Comparison of ENCODE assay signal across 9 cellular contexts in the genomic region with DNA sequence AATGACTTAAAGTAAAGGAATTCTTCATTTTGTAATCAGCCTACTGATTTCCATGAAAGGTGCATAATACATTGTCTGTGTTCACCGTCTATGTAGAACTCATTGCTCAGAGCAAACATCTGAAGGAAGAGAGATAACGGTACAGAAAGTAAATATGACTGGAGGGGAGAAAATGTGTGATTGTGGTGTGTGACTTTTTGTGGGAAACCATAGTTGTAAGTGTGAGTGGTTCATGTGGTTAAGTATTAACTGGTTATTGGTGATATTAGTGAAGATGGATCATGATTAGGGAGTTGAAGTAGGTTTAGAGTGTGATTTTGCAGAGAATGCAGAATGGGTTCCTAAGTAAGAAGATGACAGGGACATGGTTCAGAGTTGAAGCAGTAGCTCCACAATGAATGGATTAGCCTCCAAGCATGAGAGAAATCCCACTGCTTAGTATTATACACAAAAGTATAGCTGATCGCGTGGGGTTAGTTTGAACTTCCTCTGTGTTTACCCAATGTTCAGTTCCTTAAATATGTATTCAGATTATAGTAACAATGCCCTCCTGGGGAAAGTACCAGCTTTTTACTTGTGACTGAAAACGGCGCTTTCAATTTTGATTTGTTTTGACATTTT.
DNase-seq lines count a peak whose midpoint lies in the region; ATAC-seq and TF ChIP-seq lines count a peak whose summit lies in the region.
"Had no signal": no experiment of that assay in that cellular context is flagged by ENCODE, and none has a peak within 500 bp of the region (broad histone marks: within the 10 kb centered on the region; RNA-seq: fewer than 3 reads in every experiment).

No MANE protein-coding gene starts in this region.

- H3K4me1 ChIP-seq in H9 (ENCODE audit: insufficient read depth, low read length), result peaks cover 11% of the 10 kb centered on the region

- H3K23me2 ChIP-seq in H9 (ENCODE audit: insufficient read length, low read depth, low read length, poor library complexity, severe bottlenecking), result no peaks in the 10 kb centered on the region

- no peak overlapping the region for H3K4ac ChIP-seq in H9 (ENCODE audit: low read depth, low read length)

- H3K27me3 Mint-ChIP-seq in H9 (ENCODE audit: low read depth), result no peaks in the 10 kb centered on the region
- no peaks in the 10 kb centered on the region for H3K27me3 Mint-ChIP-seq in IgD-negative memory B cell
- no peaks in the 10 kb centered on the region for H3K27me3 Mint-ChIP-seq in progenitor cell of endocrine pancreas

- H3K27ac Mint-ChIP-seq in H9 (peak overlapping the region in 2 of 3 experiments; percentile 6 to 16; a peak in 2 of 7 replicates), IgD-negative memory B cell (peak overlapping the region; percentile 0 to 89 (median 46)), progenitor cell of endocrine pancreas (peak overlapping the region; percentile 70)

- no peak overlapping the region for H2AK5ac ChIP-seq in H9 (ENCODE audit: insufficient read length, low read length)

- H2AFZ ChIP-seq in H9 (ENCODE audit: low read length), result no peak overlapping the region

- H2BK120ac ChIP-seq in H9 (ENCODE audit: low read depth, low read length, poor library complexity, severe bottlenecking), result no peak overlapping the region

- H3K9me3 Mint-ChIP-seq in H9 (no peaks in the 10 kb centered on the region; a peak in 1 of 5 replicates), IgD-negative memory B cell (peaks cover 0 to 3% (median 0%) of the 10 kb centered on the region in 3 donors), progenitor cell of endocrine pancreas (ENCODE audit: low read depth) (peaks cover 4% of the 10 kb centered on the region)

- no peaks in the 10 kb centered on the region for H3K79me1 ChIP-seq in H9 (ENCODE audit: insufficient read depth, low read depth, low read length, poor library complexity, severe bottlenecking)

- WGBS in H9 (ENCODE audit: extremely low coverage, insufficient read length, low lambda C conversion rate), result no CpG with 5 or more reads among the region's 6 CpGs

- no peaks in the 10 kb centered on the region for H3K27me3 ChIP-seq in H9 (ENCODE audit: insufficient read depth, low read length)

- no peaks in the 10 kb centered on the region for H3K9me3 ChIP-seq in H9 (ENCODE audit: control insufficient read depth, low read depth, low read length)

- H3K36me3 Mint-ChIP-seq in H9 (ENCODE audit: insufficient read depth in 1 of 3, low read depth in 3 of 3) (peaks cover 3 to 6% (median 3%) of the 10 kb centered on the region in 3 experiments; a peak in 5 of 7 replicates), IgD-negative memory B cell (peaks cover 6% of the 10 kb centered on the region), progenitor cell of endocrine pancreas (ENCODE audit: insufficient read depth) (peaks cover 5% of the 10 kb centered on the region)

- DNase-seq in activated CD4-positive, CD25-positive, alpha-beta regulatory T cell treated with anti-CD3 and anti-CD28 coated beads, Interleukin-2, amount 50 U/mL, for 72 hours, result no peak
- DNase-seq in H9 (no peak), progenitor cell of endocrine pancreas (ENCODE audit: low spot score, unreplicated experiment) (no peak), NCI-H2107 (lab: John Stamatoyannopoulos, UW) (no peak), NCI-H2196 treated with DMSO at 0.1 percent for 48 hours (lab: John Stamatoyannopoulos, UW; ENCODE audit: unreplicated experiment) (no peak)
- DNase-seq in activated CD8-positive, alpha-beta memory T cell treated with anti-CD3 and anti-CD28 coated beads, Interleukin-2, amount 50 U/mL, for 48 hours, result no peak
- DNase-seq: mesenchymal stem cell had no signal

- no peak overlapping the region for H2BK20ac ChIP-seq in H9 (ENCODE audit: low read depth, low read length, poor library complexity, severe bottlenecking)

- no peak overlapping the region for H3K14ac ChIP-seq in H9 (ENCODE audit: insufficient read depth, low read length)

- no peak overlapping the region for H2BK12ac ChIP-seq in H9 (ENCODE audit: insufficient read length, low read depth, low read length)

- no peak overlapping the region for H2BK5ac ChIP-seq in H9 (ENCODE audit: insufficient read length, low read length)

- H3K23ac ChIP-seq in H9 (ENCODE audit: insufficient read length, low read depth, low read length), result no peak overlapping the region

- no peak overlapping the region for H4K91ac ChIP-seq in H9 (ENCODE audit: insufficient read length, low read depth, low read length)

- peak; percentile 83 to 85 for ATAC-seq in activated CD4-positive, CD25-positive, alpha-beta regulatory T cell treated with anti-CD3 and anti-CD28 coated beads, Interleukin-2, amount 50 U/mL, for 24 hours

- H4K20me1 ChIP-seq in H9 (ENCODE audit: control insufficient read depth, insufficient read depth, insufficient read length), result no peaks in the 10 kb centered on the region

- no peak overlapping the region for H3K4me2 ChIP-seq in H9 (ENCODE audit: insufficient read depth, insufficient read length, low read length)

- no peak overlapping the region for H3K27ac ChIP-seq in H9 (ENCODE audit: insufficient read length, low read depth, low read length)

- no peak overlapping the region for H2BK15ac ChIP-seq in H9 (ENCODE audit: low read depth, low read length)

- H3K9ac ChIP-seq in H9 (ENCODE audit: extremely low read depth, insufficient read length, low read length), result no peak overlapping the region

- H4K5ac ChIP-seq in H9 (ENCODE audit: insufficient read length, low read depth, low read length), result no peak overlapping the region

- H3K4me3 Mint-ChIP-seq in H9, result no peak overlapping the region
- H3K4me3 Mint-ChIP-seq in IgD-negative memory B cell, result peak overlapping the region; percentile 1 to 90 (median 59)
- H3K4me3 Mint-ChIP-seq in progenitor cell of endocrine pancreas (ENCODE audit: low read depth), result no peak overlapping the region

- no peak overlapping the region for H3K18ac ChIP-seq in H9 (ENCODE audit: insufficient read length, low read depth, low read length)

- no peaks in the 10 kb centered on the region for H3K79me2 ChIP-seq in H9 (ENCODE audit: insufficient read depth, low read length)

- no peak for TF ChIP-seq CTCF in H9 (conservative IDR thresholded peaks at IDR 0.05)
- no peak for TF ChIP-seq CTCF in progenitor cell of endocrine pancreas (IDR thresholded peaks at IDR 0.05; ENCODE audit: unreplicated experiment)

- H3K4me1 Mint-ChIP-seq in H9 (peaks cover 54 to 65% of the 10 kb centered on the region in 2 experiments), IgD-negative memory B cell (peaks cover 29 to 46% (median 45%) of the 10 kb centered on the region in 3 donors), progenitor cell of endocrine pancreas (ENCODE audit: low read depth) (peaks cover 63% of the 10 kb centered on the region)

- no peak overlapping the region for H3K56ac ChIP-seq in H9 (ENCODE audit: insufficient read length, low read depth, low read length)

- H4K8ac ChIP-seq in H9 (replicated peaks; ENCODE audit: insufficient read length, low read depth, low read length), result no peak overlapping the region

- H3T11ph ChIP-seq in H9 (ENCODE audit: low read length), result no peak overlapping the region

Comparison
In these comparisons a context has a peak if more than half of its experiments do, and no peak if none do; other contexts are left out.
1. H3K27ac Mint-ChIP-seq: peak in every context shown above with its lines; median percentile 70 in progenitor cell of endocrine pancreas; 46 in IgD-negative memory B cell; 11 in H9.
2. H3K4me3 Mint-ChIP-seq: peak in IgD-negative memory B cell (4 of 4); none in H9 (0 of 2) and progenitor cell of endocrine pancreas (single experiment).